ENCODE assay signal across 13 cellular contexts in genomic region chr19:19261350-19262189, GRCh38. TPM values are rescaled to one million over a fixed set of nuclear protein-coding genes. Genes with fewer than 3 reads are reported as not detected.
DNase-seq lines count a peak whose midpoint lies in the region; ATAC-seq and TF ChIP-seq lines count a peak whose summit lies in the region.
"Had no signal": no experiment of that assay in that cellular context is flagged by ENCODE, and none has a peak within 500 bp of the region (broad histone marks: within the 10 kb centered on the region; RNA-seq: fewer than 3 reads in every experiment).

No MANE protein-coding gene starts in this region.

- peak overlapping the region; percentile 46 for H3K4me3 Mint-ChIP-seq in activated T-helper 17 cell treated with anti-CD3 and anti-CD28 coated beads, Interleukin-2, amount 50 U/mL, for 72 hours
- H3K4me3 Mint-ChIP-seq: stimulated activated naive CD8-positive, alpha-beta T cell treated with anti-CD3 and anti-CD28 coated beads, Interleukin-15, Interleukin-2, amounts not matched to agents 100 ng/mL and 50 ng/mL, for 24 hours had no signal

- H3K27me3 ChIP-seq in vagina: no peaks in the 10 kb centered on the region

- intact Hi-C loops in Right ventricle myocardium inferior (cut with DNase I) (no loop called here), cardiac septum (cut with DNase I) (no loop called here), vagina (cut with DNase I) (no loop called here), lower leg skin (cut with DNase I; ENCODE audit: low total_unique reads) (no loop called here)

- H3K36me3 ChIP-seq in vagina: no peaks in the 10 kb centered on the region

- no peaks in the 10 kb centered on the region for H3K9me3 ChIP-seq in vagina

- H3K4me3 ChIP-seq in vagina: peak overlapping the region; percentile 9 to 42
- no peak overlapping the region for H3K4me3 ChIP-seq in lower leg skin (ENCODE audit: low read depth, poor library complexity, severe bottlenecking)

- no peaks in the 10 kb centered on the region for H3K36me3 Mint-ChIP-seq in activated T-helper 17 cell treated with anti-CD3 and anti-CD28 coated beads, Interleukin-2, amount 50 U/mL, for 72 hours (ENCODE audit: low read depth)
- H3K36me3 Mint-ChIP-seq: CD4-positive, alpha-beta memory T cell had no signal

- H3K27ac Mint-ChIP-seq in activated T-helper 17 cell treated with anti-CD3 and anti-CD28 coated beads, Interleukin-2, amount 50 U/mL, for 72 hours: no peak overlapping the region
- H3K27ac Mint-ChIP-seq: activated T-helper 2 cell treated with anti-CD3 and anti-CD28 coated beads, Interferon-gamma antibody, Interleukin-2, Interleukin-4, amounts not matched to agents 10 μg/mL and 5 μg/mL and 100 μg/mL, durations not matched to agents 14 hours and 24 hours and 36 hours; CD4-positive, alpha-beta memory T cell; stimulated activated naive CD8-positive, alpha-beta T cell treated with anti-CD3 and anti-CD28 coated beads, Interleukin-15, Interleukin-2, amounts not matched to agents 100 ng/mL and 50 ng/mL, for 24 hours had no signal

- DNase-seq in Right ventricle myocardium inferior (ENCODE audit: missing footprints): peak; percentile 56
- no peak for DNase-seq in cardiac septum (ENCODE audit: low spot score)
- DNase-seq in iPS-NIHi7 (ENCODE audit: extremely low spot score): peak; percentile 86
- no peak for DNase-seq in vagina (ENCODE audit: extremely low spot score in 2 of 2)
- no peak for DNase-seq in lower leg skin (ENCODE audit: low spot score in 2 of 2)
- DNase-seq: CD4-positive, alpha-beta memory T cell had no signal

- peaks cover 27% of the 10 kb centered on the region for H3K27me3 Mint-ChIP-seq in activated T-helper 17 cell treated with anti-CD3 and anti-CD28 coated beads, Interleukin-2, amount 50 U/mL, for 72 hours

- H3K9me3 Mint-ChIP-seq in activated T-helper 17 cell treated with anti-CD3 and anti-CD28 coated beads, Interleukin-2, amount 50 U/mL, for 72 hours: no peaks in the 10 kb centered on the region
- H3K9me3 Mint-ChIP-seq: activated T-helper 2 cell treated with anti-CD3 and anti-CD28 coated beads, Interferon-gamma antibody, Interleukin-2, Interleukin-4, amounts not matched to agents 10 μg/mL and 5 μg/mL and 100 μg/mL, durations not matched to agents 14 hours and 24 hours and 36 hours; stimulated activated naive CD8-positive, alpha-beta T cell treated with anti-CD3 and anti-CD28 coated beads, Interleukin-15, Interleukin-2, amounts not matched to agents 100 ng/mL and 50 ng/mL, for 24 hours had no signal

- WGBS in lower leg skin, 2 donors: 2% methylated on average over 33 of the region's 52 CpGs

- no peak for ATAC-seq in Right ventricle myocardium inferior
- no peak for ATAC-seq in activated T-helper 17 cell treated with anti-CD3 and anti-CD28 coated beads, Interleukin-2, amount 50 U/mL, for 72 hours (replicated peaks)
- no peak for ATAC-seq in GM21786 (IDR thresholded peaks at IDR 0.05; ENCODE audit: unreplicated experiment)
- ATAC-seq in HG03521 (IDR thresholded peaks at IDR 0.05; ENCODE audit: unreplicated experiment): no peak

- TF ChIP-seq CTCF in vagina (IDR thresholded peaks at IDR 0.05) (no peak), lower leg skin (IDR thresholded peaks at IDR 0.05) (no peak)

- TF ChIP-seq POLR2A in vagina (IDR thresholded peaks at IDR 0.05) (no peak), lower leg skin (IDR thresholded peaks at IDR 0.05) (no peak)

- peaks cover 9% of the 10 kb centered on the region for H3K4me1 Mint-ChIP-seq in activated T-helper 17 cell treated with anti-CD3 and anti-CD28 coated beads, Interleukin-2, amount 50 U/mL, for 72 hours

- H3K4me1 ChIP-seq in vagina: peaks cover 5% of the 10 kb centered on the region
- H3K4me1 ChIP-seq: parathyroid adenoma had no signal

- H3K27ac ChIP-seq in vagina: no peak overlapping the region
- H3K27ac ChIP-seq: parathyroid adenoma had no signal

RNA-seq across cellular contexts. Expression of gene TM6SF2, which starts 11.5 kb away (rescaled TPM):
- 0.57 TPM for total RNA-seq in Right ventricle myocardium inferior
- total RNA-seq in cardiac septum: 0.89 TPM
- not detected for total RNA-seq in activated T-helper 17 cell treated with anti-CD3 and anti-CD28 coated beads, Interleukin-2, amount 50 U/mL, for 72 hours
- not detected for total RNA-seq in vagina
- under 1 TPM in 1 of 4 donors, not detected in 3; 0.20 TPM for total RNA-seq in lower leg skin
- total RNA-seq: activated T-helper 2 cell treated with anti-CD3 and anti-CD28 coated beads, Interferon-gamma antibody, Interleukin-2, Interleukin-4, amounts not matched to agents 10 μg/mL and 5 μg/mL and 100 μg/mL, durations not matched to agents 14 hours and 24 hours and 36 hours; CD4-positive, alpha-beta memory T cell; RPMI7951 had no signal

RNA-seq across cellular contexts. Expression of gene NCAN, which starts 49.8 kb away (rescaled TPM):
- total RNA-seq in Right ventricle myocardium inferior: not detected
- not detected for total RNA-seq in cardiac septum
- total RNA-seq in activated T-helper 17 cell treated with anti-CD3 and anti-CD28 coated beads, Interleukin-2, amount 50 U/mL, for 72 hours: not detected
- not detected for total RNA-seq in vagina
- not detected for total RNA-seq in lower leg skin
- total RNA-seq: activated T-helper 2 cell treated with anti-CD3 and anti-CD28 coated beads, Interferon-gamma antibody, Interleukin-2, Interleukin-4, amounts not matched to agents 10 μg/mL and 5 μg/mL and 100 μg/mL, durations not matched to agents 14 hours and 24 hours and 36 hours; CD4-positive, alpha-beta memory T cell had no signal

RNA-seq across cellular contexts. Expression of gene NR2C2AP, which starts 58.4 kb away (rescaled TPM):
- total RNA-seq in Right ventricle myocardium inferior (7.8 TPM), cardiac septum (6.1 TPM), vagina (12.5 TPM), lower leg skin (10 to 100 TPM; 13.7 to 24.2 (median 22.5) TPM)
- 10 to 100 TPM; 39.5 to 50.9 TPM for total RNA-seq in activated T-helper 17 cell treated with anti-CD3 and anti-CD28 coated beads, Interleukin-2, amount 50 U/mL, for 72 hours

RNA-seq across cellular contexts. Expression of gene SUGP1, which starts 58.7 kb away (rescaled TPM):
- 34.9 TPM for total RNA-seq in Right ventricle myocardium inferior
- total RNA-seq in cardiac septum: 41.6 TPM
- total RNA-seq in activated T-helper 17 cell treated with anti-CD3 and anti-CD28 coated beads, Interleukin-2, amount 50 U/mL, for 72 hours: 10 to 100 TPM; 50.2 to 51.1 TPM
- total RNA-seq in vagina: 25.5 TPM
- total RNA-seq in lower leg skin: 10 to 100 TPM; 16.1 to 40.2 (median 39.0) TPM

RNA-seq across cellular contexts. Expression of gene MAU2, which starts 59.1 kb away (rescaled TPM):
- total RNA-seq in Right ventricle myocardium inferior (31.8 TPM), cardiac septum (46.8 TPM), vagina (55.2 TPM), lower leg skin (100 to 1,000 TPM in 1 of 4 donors, 10 to 100 TPM in 3; 57.5 to 100 (median 69.8) TPM)
- 10 to 100 TPM; 58.8 to 67.9 TPM for total RNA-seq in activated T-helper 17 cell treated with anti-CD3 and anti-CD28 coated beads, Interleukin-2, amount 50 U/mL, for 72 hours

Comparison
In these comparisons a context has a peak if more than half of its experiments do, and no peak if none do; other contexts are left out.
1. DNase-seq: peak in Right ventricle myocardium inferior (single experiment) and iPS-NIHi7 (single experiment); none in cardiac septum (single experiment), vagina (0 of 2) and lower leg skin (0 of 2).